ENCODE assay signal across 21 cellular contexts in the genomic region with DNA sequence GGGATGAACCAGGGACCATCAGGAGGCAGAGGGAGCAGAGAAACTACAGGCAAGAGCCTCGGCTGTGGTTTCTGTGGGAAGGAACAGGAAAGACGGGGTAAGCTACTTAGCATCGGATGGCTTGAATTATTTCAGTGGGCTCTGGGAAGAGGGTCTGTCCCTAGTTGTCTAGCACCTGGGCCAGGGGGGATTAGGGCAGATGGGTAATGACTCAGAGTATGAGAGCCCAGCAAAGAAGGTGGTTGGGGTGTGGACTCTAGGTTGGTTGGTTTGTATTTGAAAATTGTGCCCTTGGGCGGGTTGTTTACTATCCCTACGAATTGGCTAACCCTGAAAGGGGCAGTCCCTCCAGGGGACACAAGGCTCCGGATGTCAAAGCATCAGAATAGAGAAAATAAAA.
DNase-seq lines count a peak whose midpoint lies in the region; ATAC-seq and TF ChIP-seq lines count a peak whose summit lies in the region.
"Had no signal": no experiment of that assay in that cellular context is flagged by ENCODE, and none has a peak within 500 bp of the region (broad histone marks: within the 10 kb centered on the region; RNA-seq: fewer than 3 reads in every experiment).

No MANE protein-coding gene starts in this region.

- H3K4me1 ChIP-seq in prostate gland (replicated peaks) = peaks cover 4% of the 10 kb centered on the region
- H3K4me1 ChIP-seq: A549, body of pancreas, tibial artery had no signal

- TF ChIP-seq CTCF in prostate gland (IDR thresholded peaks at IDR 0.05) (no peak), omental fat pad (IDR thresholded peaks at IDR 0.05) (no peak)

- no peak for DNase-seq in activated CD4-positive, alpha-beta T cell treated with anti-CD3 and anti-CD28 coated beads, Interleukin-2, amount 10 ng/mL, durations not matched to agents 24 days and 14 days
- DNase-seq in activated CD4-positive, alpha-beta T cell treated with anti-CD3 and anti-CD28 coated beads, Interleukin-2, amount 50 U/mL, for 48 hours = no peak
- DNase-seq in RPMI7951 (ENCODE audit: low read depth) (peak; percentile 35), SKM-1 (lab: John Stamatoyannopoulos, UW; ENCODE audit: unreplicated experiment) (no peak), prostate gland (ENCODE audit: low spot score) (no peak), omental fat pad (ENCODE audit: low spot score) (no peak)
- DNase-seq in central memory CD8-positive, alpha-beta T cell (ENCODE audit: low spot score in 2 of 2) = no peak
- DNase-seq: activated CD4-positive, alpha-beta T cell treated with anti-CD3 and anti-CD28 coated beads, Interleukin-2, amount 50 U/mL, for 4 hours; activated gamma-delta T cell treated with Interleukin-2 at 50 U/mL for 16 hours; body of pancreas; HFFc6; NCI-H1417; NCI-H2171 treated with DMSO at 0.1 percent for 48 hours; NK-92 treated with Interleukin-12 subunit alpha and Interleukin-12 subunit beta, amount 100 ng/mL, for 24 hours; Right ventricle myocardium superior; tibial artery had no signal

- no peaks in the 10 kb centered on the region for H3K27me3 Mint-ChIP-seq in activated CD4-positive, alpha-beta T cell treated with anti-CD3 and anti-CD28 coated beads, Interleukin-2, amount 10 ng/mL, durations not matched to agents 24 days and 14 days
- H3K27me3 Mint-ChIP-seq in central memory CD8-positive, alpha-beta T cell = no peaks in the 10 kb centered on the region
- H3K27me3 Mint-ChIP-seq in stimulated activated naive CD8-positive, alpha-beta T cell treated with anti-CD3 and anti-CD28 coated beads, Interleukin-15, Interleukin-2, amounts not matched to agents 100 ng/mL and 50 ng/mL, for 24 hours = no peaks in the 10 kb centered on the region

- H3K36me3 ChIP-seq in prostate gland = no peaks in the 10 kb centered on the region
- H3K36me3 ChIP-seq: tibial artery had no signal

- H3K36me3 Mint-ChIP-seq in activated CD4-positive, alpha-beta T cell treated with anti-CD3 and anti-CD28 coated beads, Interleukin-2, amount 10 ng/mL, durations not matched to agents 24 days and 14 days (ENCODE audit: low read depth) = peaks cover 44% of the 10 kb centered on the region
- H3K36me3 Mint-ChIP-seq in central memory CD8-positive, alpha-beta T cell (ENCODE audit: insufficient read depth) = peaks cover 3% of the 10 kb centered on the region
- H3K36me3 Mint-ChIP-seq in stimulated activated naive CD8-positive, alpha-beta T cell treated with anti-CD3 and anti-CD28 coated beads, Interleukin-15, Interleukin-2, amounts not matched to agents 100 ng/mL and 50 ng/mL, for 24 hours (ENCODE audit: low read depth) = no peaks in the 10 kb centered on the region

- H3K4me3 Mint-ChIP-seq in activated CD4-positive, alpha-beta T cell treated with anti-CD3 and anti-CD28 coated beads, Interleukin-2, amount 10 ng/mL, durations not matched to agents 24 days and 14 days = peak overlapping the region; percentile 39
- peak overlapping the region; percentile 48 for H3K4me3 Mint-ChIP-seq in central memory CD8-positive, alpha-beta T cell
- H3K4me3 Mint-ChIP-seq in stimulated activated naive CD8-positive, alpha-beta T cell treated with anti-CD3 and anti-CD28 coated beads, Interleukin-15, Interleukin-2, amounts not matched to agents 100 ng/mL and 50 ng/mL, for 24 hours = no peak overlapping the region
- H3K4me3 Mint-ChIP-seq: HFFc6, nephron had no signal

- 83% methylated on average over 6 of the region's 6 CpGs for WGBS in prostate gland

- intact Hi-C loops in activated CD4-positive, alpha-beta T cell treated with anti-CD3 and anti-CD28 coated beads, Interleukin-2, amount 10 ng/mL, durations not matched to agents 24 days and 14 days (cut with micrococcal nuclease) = no loop called here
- intact Hi-C loops in prostate gland (cut with DNase I) = loop anchor here (5.0 kb wide), 1 partner anchor 72 kb away; no protein-coding TSS in a partner anchor

- no peak overlapping the region for H3K27ac ChIP-seq in prostate gland
- H3K27ac ChIP-seq: A549, body of pancreas, KMS-11, tibial artery had no signal

- H3K4me3 ChIP-seq in prostate gland = no peak overlapping the region
- H3K4me3 ChIP-seq: A549, body of pancreas, lung, tibial artery had no signal

- H3K9me3 Mint-ChIP-seq in activated CD4-positive, alpha-beta T cell treated with anti-CD3 and anti-CD28 coated beads, Interleukin-2, amount 10 ng/mL, durations not matched to agents 24 days and 14 days = peaks cover 9% of the 10 kb centered on the region
- H3K9me3 Mint-ChIP-seq in central memory CD8-positive, alpha-beta T cell = no peaks in the 10 kb centered on the region
- H3K9me3 Mint-ChIP-seq in stimulated activated naive CD8-positive, alpha-beta T cell treated with anti-CD3 and anti-CD28 coated beads, Interleukin-15, Interleukin-2, amounts not matched to agents 100 ng/mL and 50 ng/mL, for 24 hours = peaks cover 6% of the 10 kb centered on the region
- H3K9me3 Mint-ChIP-seq: HFFc6, nephron had no signal

- peak overlapping the region; percentile 87 for H3K27ac Mint-ChIP-seq in activated CD4-positive, alpha-beta T cell treated with anti-CD3 and anti-CD28 coated beads, Interleukin-2, amount 10 ng/mL, durations not matched to agents 24 days and 14 days
- peak overlapping the region; percentile 75 for H3K27ac Mint-ChIP-seq in central memory CD8-positive, alpha-beta T cell (ENCODE audit: low read depth)
- H3K27ac Mint-ChIP-seq in stimulated activated naive CD8-positive, alpha-beta T cell treated with anti-CD3 and anti-CD28 coated beads, Interleukin-15, Interleukin-2, amounts not matched to agents 100 ng/mL and 50 ng/mL, for 24 hours = peak overlapping the region; percentile 80
- H3K27ac Mint-ChIP-seq: HFFc6 had no signal

- no peak for TF ChIP-seq POLR2A in prostate gland (IDR thresholded peaks at IDR 0.05)

- ATAC-seq in central memory CD8-positive, alpha-beta T cell (replicated peaks; ENCODE audit: extremely low read depth, poor library complexity, severe bottlenecking) = no peak
- ATAC-seq in omental fat pad (ENCODE audit: low FRiP score) = no peak
- ATAC-seq: A549, body of pancreas had no signal

- no peaks in the 10 kb centered on the region for H3K27me3 ChIP-seq in prostate gland (replicated peaks; ENCODE audit: insufficient read depth)
- H3K27me3 ChIP-seq: body of pancreas had no signal

- peaks cover 57% of the 10 kb centered on the region for H3K4me1 Mint-ChIP-seq in activated CD4-positive, alpha-beta T cell treated with anti-CD3 and anti-CD28 coated beads, Interleukin-2, amount 10 ng/mL, durations not matched to agents 24 days and 14 days
- H3K4me1 Mint-ChIP-seq in central memory CD8-positive, alpha-beta T cell = peaks cover 29% of the 10 kb centered on the region
- peaks cover 53% of the 10 kb centered on the region for H3K4me1 Mint-ChIP-seq in stimulated activated naive CD8-positive, alpha-beta T cell treated with anti-CD3 and anti-CD28 coated beads, Interleukin-15, Interleukin-2, amounts not matched to agents 100 ng/mL and 50 ng/mL, for 24 hours (ENCODE audit: low read depth)

- H3K9me3 ChIP-seq in prostate gland = no peaks in the 10 kb centered on the region
- H3K9me3 ChIP-seq: A549, body of pancreas, tibial artery had no signal
